9 cellular contexts compared by ENCODE assay signal in the genomic region with DNA sequence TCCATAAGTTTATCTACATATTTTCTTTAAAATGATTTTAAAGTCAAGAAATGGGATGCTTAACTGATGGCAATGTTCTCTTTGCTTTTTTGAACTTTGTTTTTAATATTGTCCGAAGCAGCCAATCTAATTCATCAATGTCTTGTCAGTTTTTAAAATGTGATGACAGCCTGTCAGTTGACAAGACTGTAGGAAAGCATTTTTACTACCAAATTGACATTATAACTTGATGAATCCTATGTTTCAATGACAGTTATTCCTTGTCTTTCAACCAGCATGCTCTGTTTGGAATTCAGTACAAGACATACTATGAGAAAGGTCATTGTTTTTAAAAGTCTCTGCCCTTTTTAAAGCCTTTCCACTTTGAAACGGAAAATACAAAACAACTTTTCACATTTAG.
"Had no signal": no experiment of that assay in that cellular context is flagged by ENCODE, and none has a peak within 500 bp of the region (broad histone marks: within the 10 kb centered on the region; RNA-seq: fewer than 3 reads in every experiment).

No MANE protein-coding gene starts in this region.

- H3K9ac ChIP-seq: GM23248 had no signal

- H2AFZ ChIP-seq: GM23248 had no signal

- H3K9me3 ChIP-seq: HAP-1 had no signal

- H3K27ac ChIP-seq: GM23248 had no signal

- ATAC-seq: HCT116, K562 had no signal

- H3K4me1 ChIP-seq: HAP-1 had no signal

- FAIRE-seq: HTR-8/SVneo, K562 had no signal

- H3K4me3 ChIP-seq: GM23248, HAP-1, K562 had no signal

- DNase-seq: GM23248, GOT3, H7, IMR-90, KG1 had no signal

- H3K36me3 ChIP-seq: HAP-1 had no signal
